ENCODE assay signal across 14 cellular contexts in genomic region chr1:91148641-91149069, GRCh38.
DNase-seq lines count a peak whose midpoint lies in the region; ATAC-seq, FAIRE-seq and TF ChIP-seq lines count a peak whose summit lies in the region.
"Had no signal": no experiment of that assay in that cellular context is flagged by ENCODE, and none has a peak within 500 bp of the region (broad histone marks: within the 10 kb centered on the region; RNA-seq: fewer than 3 reads in every experiment).

No MANE protein-coding gene starts in this region.

- no peak overlapping the region for H4K5ac ChIP-seq in H1 (ENCODE audit: insufficient read length, low read depth, low read length)

- H4K20me1 ChIP-seq in H1 (replicated peaks in 1 of 2; ENCODE audit: control insufficient read depth in 1 of 2, insufficient read depth in 2 of 2, low read length in 2 of 2), result no peaks in the 10 kb centered on the region

- TF ChIP-seq POLR2A in H1 (IDR thresholded peaks at IDR 0.05; ENCODE audit: control extremely low read depth in 1 of 2, low read depth in 2 of 2, low read length in 2 of 2) (no peak), transverse colon (IDR thresholded peaks at IDR 0.05) (no peak)

- peak; percentile 13 for FAIRE-seq in H1 (lab: Jason Lieb, UNC)
- FAIRE-seq: pancreas had no signal

- in situ Hi-C loops in transverse colon (cut with MboI; ENCODE audit: low pct_ligation_motif_present in 1 of 4, low pct_unique_long_range_greater_than_20kb in 1 of 4, low sequenced_read_pairs in 3 of 4), result loop anchor here in 1 of 4 donors (25.0 kb wide), 1 partner anchor 561 kb away; no protein-coding TSS in a partner anchor

- ATAC-seq in HG03521 (IDR thresholded peaks at IDR 0.05; ENCODE audit: unreplicated experiment), result no peak
- ATAC-seq: activated naive CD4-positive, alpha-beta T cell treated with anti-CD3 and anti-CD28 coated beads, Interleukin-2, amount 50 U/mL, for 72 hours had no signal

- no peak overlapping the region for H3K4me3 ChIP-seq in H1 (ENCODE audit: extremely low read depth in 1 of 4, insufficient read depth in 2 of 4, low read depth in 3 of 4, low read length in 4 of 4)
- no peak overlapping the region for H3K4me3 ChIP-seq in transverse colon
- H3K4me3 ChIP-seq: esophagus squamous epithelium, GM23248, pancreas had no signal

- H2BK20ac ChIP-seq in H1 (ENCODE audit: low read length), result no peak overlapping the region

- 85% methylated on average over 3 of the region's 3 CpGs; no CpG with 5 or more reads in 1 of the 2 experiments for WGBS in H1 (ENCODE audit: extremely low coverage in 1 of 2, insufficient coverage in 1 of 2, insufficient read length in 1 of 2, insufficient replicate concordance in 2 of 2, low coverage in 1 of 2, low lambda C conversion rate in 2 of 2, missing lambda C conversion rate in 1 of 2), 2 experiments
- WGBS in transverse colon (ENCODE audit: low coverage in 1 of 2), 2 donors, result 13% methylated on average over 3 of the region's 3 CpGs; no CpG with 5 or more reads in 1 of the 2 donors

- no peak overlapping the region; the same call in 1 of the 2 replicates for H3K18ac ChIP-seq in H1 (ENCODE audit: extremely low read depth, low read length)

- CTCF ChIA-PET in H1 (lab: Charles Lee; ENCODE audit: partially characterized antibody), result interaction anchor here (0.6 to 1.9 kb wide), 4 partner anchors 10 to 425 kb away, joined by 3 to 20 read pairs (median 3); no protein-coding TSS in a partner anchor

- H4K8ac ChIP-seq in H1 (ENCODE audit: extremely low read depth, insufficient read depth, low read length), result peak overlapping the region; percentile 38; the same call in 1 of the 2 replicates

- H3K36me3 ChIP-seq in H1 (ENCODE audit: control insufficient read depth in 2 of 4, insufficient read depth in 4 of 4, low read length in 3 of 4) (no peaks in the 10 kb centered on the region), transverse colon (no peaks in the 10 kb centered on the region)
- H3K36me3 ChIP-seq: esophagus squamous epithelium, pancreas had no signal

- no peaks in the 10 kb centered on the region for H3K79me2 ChIP-seq in H1 (ENCODE audit: control insufficient read depth in 1 of 2, insufficient read depth in 2 of 2, low read length in 2 of 2)

- TF ChIP-seq RAD21 in H1 (IDR thresholded peaks at IDR 0.05 in 1 of 2, conservative IDR thresholded peaks at IDR 0.05 in 1 of 2; ENCODE audit: low read depth in 2 of 2, low read length in 2 of 2), result peak in 1 of 2 experiments; percentile 31; a peak in 2 of 4 replicates

- no peak overlapping the region for H2BK120ac ChIP-seq in H1 (replicated peaks; ENCODE audit: low read depth, low read length)

- no peak overlapping the region for H4K91ac ChIP-seq in H1 (replicated peaks; ENCODE audit: insufficient read length, low read length)

- no peak for TF ChIP-seq EP300 in H1 (IDR thresholded peaks at IDR 0.05; ENCODE audit: borderline replicate concordance in 1 of 2, low read depth in 2 of 2, low read length in 2 of 2)
- TF ChIP-seq EP300 in transverse colon (IDR thresholded peaks at IDR 0.05; ENCODE audit: low read depth), result no peak

- intact Hi-C loops in transverse colon (cut with DNase I; ENCODE audit: low total_unique reads), result no loop called here

- POLR2A ChIA-PET in H1 (lab: Charles Lee; ENCODE audit: partially characterized antibody), result interaction anchor here (0.6 to 1.3 kb wide), 2 partner anchors 73 to 127 kb away, joined by 3 read pairs; partner anchors contain the start of gene ZNF644

- H2AFZ ChIP-seq in H1 (ENCODE audit: low read length), result peak overlapping the region; percentile 57; the same call in 1 of the 2 replicates
- H2AFZ ChIP-seq: GM23248 had no signal

- no peak overlapping the region for H2AK5ac ChIP-seq in H1 (ENCODE audit: low read depth, low read length)

- no peak overlapping the region for H3K14ac ChIP-seq in H1 (ENCODE audit: insufficient read length)

- no peak overlapping the region for H2BK12ac ChIP-seq in H1 (ENCODE audit: low read depth, low read length)

- H2BK5ac ChIP-seq in H1 (ENCODE audit: low read depth, low read length), result no peak overlapping the region

- H3K56ac ChIP-seq in H1 (replicated peaks; ENCODE audit: insufficient read length, low read depth, low read length), result no peak overlapping the region

- no peak overlapping the region for H3K4me2 ChIP-seq in H1 (ENCODE audit: insufficient read depth in 1 of 2, low read depth in 2 of 2, low read length in 2 of 2)

- H3K27ac ChIP-seq in H1 (ENCODE audit: low read depth, low read length) (no peak overlapping the region), transverse colon (no peak overlapping the region)
- H3K27ac ChIP-seq: esophagus squamous epithelium, GM23248, pancreas had no signal

- no peak overlapping the region for H2BK15ac ChIP-seq in H1 (ENCODE audit: low read length)

- no peaks in the 10 kb centered on the region for H3K79me1 ChIP-seq in H1 (ENCODE audit: low read depth, low read length)

- no peaks in the 10 kb centered on the region for H3K23me2 ChIP-seq in H1 (ENCODE audit: low read depth, low read length)

- no peaks in the 10 kb centered on the region for H3K27me3 ChIP-seq in H1 (replicated peaks in 1 of 4; ENCODE audit: control insufficient read depth in 3 of 4, extremely low read depth in 1 of 4, insufficient read depth in 3 of 4, low read length in 3 of 4)
- no peaks in the 10 kb centered on the region for H3K27me3 ChIP-seq in transverse colon
- H3K27me3 ChIP-seq: esophagus squamous epithelium, pancreas had no signal

- no peak overlapping the region for H3K23ac ChIP-seq in H1 (ENCODE audit: insufficient read length)

- peak; percentile 8 to 37 (median 16); a peak in 3 of 4 replicates for TF ChIP-seq CTCF in H1 (IDR thresholded peaks at IDR 0.05; ENCODE audit: control extremely low read depth in 1 of 3, insufficient read depth in 1 of 3, low read depth in 1 of 3, low read length in 3 of 3)
- TF ChIP-seq CTCF in transverse colon (IDR thresholded peaks at IDR 0.05), result no peak

- H3K9me3 ChIP-seq in H1 (ENCODE audit: insufficient read depth in 2 of 2, low read depth in 1 of 2, low read length in 1 of 2) (no peaks in the 10 kb centered on the region), transverse colon (no peaks in the 10 kb centered on the region)
- H3K9me3 ChIP-seq: esophagus squamous epithelium, pancreas had no signal

- H3K4me1 ChIP-seq in H1 (replicated peaks in 1 of 4; ENCODE audit: control insufficient read depth in 3 of 4, insufficient read depth in 4 of 4, low read length in 3 of 4), result peaks cover 2 to 4% (median 3%) of the 10 kb centered on the region in 4 experiments; a peak in 3 of 7 replicates
- peaks cover 0 to 5% (median 0%) of the 10 kb centered on the region in 4 donors for H3K4me1 ChIP-seq in transverse colon
- H3K4me1 ChIP-seq: esophagus squamous epithelium, pancreas had no signal

- no peak overlapping the region for H3K9ac ChIP-seq in H1 (replicated peaks in 1 of 4; ENCODE audit: extremely low read depth in 1 of 4, low read depth in 3 of 4, low read length in 3 of 4)
- H3K9ac ChIP-seq: GM23248 had no signal

- H3K4ac ChIP-seq in H1 (replicated peaks; ENCODE audit: insufficient read length, low read depth, low read length), result no peak overlapping the region

- DNase-seq in SIG-M5 treated with dmso at 0.1 percent for 504 hours (lab: John Stamatoyannopoulos, UW; ENCODE audit: unreplicated experiment) (peak; percentile 32), SIG-M5 (lab: John Stamatoyannopoulos, UW) (no peak), NCI-H1694 treated with DMSO at 0.1 percent for 48 hours (lab: John Stamatoyannopoulos, UW) (peak; percentile 40), H1 (ENCODE audit: low read depth in 1 of 2, low spot score in 2 of 2) (no peak), transverse colon (peak; percentile 27), NCI-H187 treated with DMSO at 0.1 percent for 48 hours (lab: John Stamatoyannopoulos, UW) (no peak)
- no peak for DNase-seq in activated effector memory CD4-positive, alpha-beta T cell treated with anti-CD3 and anti-CD28 coated beads, Interleukin-2, amount 50 U/mL, for 16 hours
- DNase-seq: DMS79 treated with DMSO at 0.1 percent for 48 hours, esophagus squamous epithelium, GM23248, NCI-H2107, pancreas had no signal

TF ChIP-seq in H1, 55 proteins besides CTCF, POLR2A, EP300 and RAD21 (continues in another document):
- TF ChIP-seq HDAC6 (IDR thresholded peaks at IDR 0.05; ENCODE audit: low read depth, low read length) (no peak), TEAD4 (IDR thresholded peaks at IDR 0.05; ENCODE audit: low read depth, low read length) (no peak), ZNF274 (IDR thresholded peaks at IDR 0.05; ENCODE audit: borderline replicate concordance, extremely low read depth, low read length) (no peak)

Comparison
In these comparisons a context has a peak if more than half of its experiments do, and no peak if none do; other contexts are left out.
1. DNase-seq: peak in SIG-M5 treated with dmso at 0.1 percent for 504 hours (single experiment), NCI-H1694 treated with DMSO at 0.1 percent for 48 hours (single experiment) and transverse colon (single experiment); none in SIG-M5 (single experiment), H1 (0 of 2), NCI-H187 treated with DMSO at 0.1 percent for 48 hours (single experiment) and activated effector memory CD4-positive, alpha-beta T cell treated with anti-CD3 and anti-CD28 coated beads, Interleukin-2, amount 50 U/mL, for 16 hours (single experiment).
2. CTCF ChIP-seq: peak in H1 (3 of 3); none in transverse colon (0 of 5).